In the genomic region with DNA sequence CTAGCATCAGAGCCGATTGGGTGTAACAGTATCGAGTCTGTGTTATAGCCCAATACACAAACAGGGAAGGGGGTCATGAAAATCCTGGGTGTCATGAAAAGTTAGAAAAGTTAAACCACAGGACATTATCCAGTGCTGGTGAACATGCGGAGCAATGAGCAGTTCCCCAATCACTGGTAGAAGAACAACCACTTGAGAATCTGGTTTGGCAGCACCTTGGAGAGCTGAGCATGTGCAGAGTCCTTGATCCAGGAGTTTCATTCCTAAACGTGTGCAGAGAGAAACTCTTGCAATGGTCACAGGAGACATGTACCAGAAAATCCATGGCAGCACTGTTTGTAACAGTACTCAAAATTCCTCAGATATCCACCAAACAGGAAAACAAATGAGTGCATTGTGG, we compare ENCODE assay signal across 29 cellular contexts.
"Had no signal": no experiment of that assay in that cellular context is flagged by ENCODE, and none has a peak within 500 bp of the region (broad histone marks: within the 10 kb centered on the region; RNA-seq: fewer than 3 reads in every experiment).

No MANE protein-coding gene starts in this region.

- H3K27ac Mint-ChIP-seq: activated CD4-positive, alpha-beta memory T cell treated with anti-CD3 and anti-CD28 coated beads, Interleukin-2, amount 10 ng/mL, durations not matched to agents 7 days and 5 days; activated CD4-positive, alpha-beta T cell treated with anti-CD3 and anti-CD28 coated beads for 36 hours; activated naive CD4-positive, alpha-beta T cell treated with anti-CD3 and anti-CD28 coated beads, Interleukin-2, amount 10 ng/mL, durations not matched to agents 7 days and 5 days; activated naive CD8-positive, alpha-beta T cell treated with anti-CD3 and anti-CD28 coated beads for 36 hours; activated T-cell treated with anti-CD3 and anti-CD28 coated beads, Interleukin-2, amount 50 U/mL, for 72 hours; activated T-helper 2 cell treated with anti-CD3 and anti-CD28 coated beads, Interferon-gamma antibody, Interleukin-2, Interleukin-4, amounts not matched to agents 10 μg/mL and 5 μg/mL and 100 μg/mL, durations not matched to agents 14 hours and 24 hours and 36 hours; T-cell had no signal

- H3K4me3 ChIP-seq: breast epithelium, SK-N-MC had no signal

- DNase-seq: activated CD4-positive, alpha-beta memory T cell treated with anti-CD3 and anti-CD28 coated beads, Interleukin-2, amount 10 ng/mL, durations not matched to agents 7 days and 5 days; activated CD4-positive, alpha-beta T cell treated with anti-CD3 and anti-CD28 coated beads for 36 hours; activated CD4-positive, alpha-beta T cell treated with anti-CD3 and anti-CD28 coated beads, Interleukin-2, amount 50 U/mL, for 1 hour; activated gamma-delta T cell treated with Interleukin-2 at 50 U/mL for 16 hours; activated naive CD4-positive, alpha-beta T cell treated with anti-CD3 and anti-CD28 coated beads, Interleukin-2, amount 10 ng/mL, durations not matched to agents 7 days and 5 days; activated naive CD8-positive, alpha-beta T cell treated with anti-CD3 and anti-CD28 coated beads for 36 hours; activated T-cell treated with anti-CD3 and anti-CD28 coated beads for 4 hours; activated T-cell treated with anti-CD3 and anti-CD28 coated beads, Interleukin-2, amount 50 U/mL, for 72 hours; anterior cingulate cortex; central memory CD4-positive, alpha-beta T cell; Kasumi-1; NCI-H1105 treated with DMSO at 0.1 percent for 48 hours; NCI-H146; NCI-H1930; NCI-H446 treated with DMSO at 0.1 percent for 48 hours; NCI-H526 treated with DMSO at 0.1 percent for 48 hours; NCI-H82; NK-92 treated with Interleukin-12 subunit alpha and Interleukin-12 subunit beta, amount 100 ng/mL, for 24 hours; OCI-M1; RPMI8226; T-cell; T-helper 2 cell; T1000; WERI-Rb-1 had no signal

- H3K27ac ChIP-seq: breast epithelium, SK-N-MC, WERI-Rb-1 had no signal

- ATAC-seq: activated CD4-positive, alpha-beta T cell treated with anti-CD3 and anti-CD28 coated beads for 36 hours; activated T-cell treated with anti-CD3 and anti-CD28 coated beads, Interleukin-2, amount 50 U/mL, for 72 hours; Panc1; Right ventricle myocardium inferior; T-cell had no signal

- H3K4me1 Mint-ChIP-seq: activated naive CD8-positive, alpha-beta T cell treated with anti-CD3 and anti-CD28 coated beads for 36 hours had no signal

- H3K36me3 ChIP-seq: breast epithelium, WERI-Rb-1 had no signal

- H3K9me3 ChIP-seq: breast epithelium had no signal

- H3K9me3 Mint-ChIP-seq: activated CD4-positive, alpha-beta memory T cell treated with anti-CD3 and anti-CD28 coated beads, Interleukin-2, amount 10 ng/mL, durations not matched to agents 7 days and 5 days; activated naive CD4-positive, alpha-beta T cell treated with anti-CD3 and anti-CD28 coated beads, Interleukin-2, amount 10 ng/mL, durations not matched to agents 7 days and 5 days; activated naive CD8-positive, alpha-beta T cell treated with anti-CD3 and anti-CD28 coated beads for 36 hours; activated T-cell treated with anti-CD3 and anti-CD28 coated beads, Interleukin-2, amount 50 U/mL, for 72 hours; activated T-helper 2 cell treated with anti-CD3 and anti-CD28 coated beads, Interferon-gamma antibody, Interleukin-2, Interleukin-4, amounts not matched to agents 10 μg/mL and 5 μg/mL and 100 μg/mL, durations not matched to agents 14 hours and 24 hours and 36 hours; T-cell had no signal

- H3K36me3 Mint-ChIP-seq: activated naive CD8-positive, alpha-beta T cell treated with anti-CD3 and anti-CD28 coated beads for 36 hours; T-cell had no signal

- H3K27me3 ChIP-seq: breast epithelium had no signal

- H3K4me3 Mint-ChIP-seq: activated CD4-positive, alpha-beta memory T cell treated with anti-CD3 and anti-CD28 coated beads, Interleukin-2, amount 10 ng/mL, durations not matched to agents 7 days and 5 days; activated CD4-positive, alpha-beta T cell treated with anti-CD3 and anti-CD28 coated beads for 36 hours; activated naive CD4-positive, alpha-beta T cell treated with anti-CD3 and anti-CD28 coated beads, Interleukin-2, amount 10 ng/mL, durations not matched to agents 7 days and 5 days; activated naive CD8-positive, alpha-beta T cell treated with anti-CD3 and anti-CD28 coated beads for 36 hours; activated T-cell treated with anti-CD3 and anti-CD28 coated beads, Interleukin-2, amount 50 U/mL, for 72 hours; T-cell had no signal

- H3K27me3 Mint-ChIP-seq: activated CD4-positive, alpha-beta T cell treated with anti-CD3 and anti-CD28 coated beads for 36 hours; activated naive CD8-positive, alpha-beta T cell treated with anti-CD3 and anti-CD28 coated beads for 36 hours; T-cell had no signal
